Comparison of ENCODE assay signal across 9 cellular contexts in genomic region chr19:47258434-47258833, GRCh38. TPM values are rescaled to one million over a fixed set of nuclear protein-coding genes. Genes with fewer than 3 reads are reported as not detected.
DNase-seq lines count a peak whose midpoint lies in the region; ATAC-seq and TF ChIP-seq lines count a peak whose summit lies in the region.
"Had no signal": no experiment of that assay in that cellular context is flagged by ENCODE, and none has a peak within 500 bp of the region (broad histone marks: within the 10 kb centered on the region; RNA-seq: fewer than 3 reads in every experiment).

No MANE protein-coding gene starts in this region.

- CTCF ChIA-PET in AG04450 (lab: Charles Lee) = interaction anchor here (1.2 kb wide), 1 partner anchor 11 kb away, joined by 5 read pairs; no protein-coding TSS in a partner anchor

- TF ChIP-seq CTCF in AG04450 (IDR thresholded peaks at IDR 0.05; ENCODE audit: low read depth, low read length) (no peak), chondrocyte (IDR thresholded peaks at IDR 0.05) (no peak)

- H3K9me3 ChIP-seq in AG04450 (ENCODE audit: control insufficient read depth, insufficient read depth, low read length) = no peaks in the 10 kb centered on the region
- H3K9me3 ChIP-seq in KOPT-K1 (ENCODE audit: insufficient read depth, low read length, poor library complexity, severe bottlenecking) = no peaks in the 10 kb centered on the region

- peaks cover 38% of the 10 kb centered on the region; the same call in 1 of the 2 replicates for H3K36me3 ChIP-seq in KOPT-K1 (ENCODE audit: insufficient read depth, low read length)

- H3K27me3 ChIP-seq in AG04450 (ENCODE audit: control insufficient read depth, insufficient read depth, low read length) = no peaks in the 10 kb centered on the region

- peak overlapping the region; percentile 94 for H3K4me3 Mint-ChIP-seq in chondrocyte (ENCODE audit: unreplicated experiment)
- peak overlapping the region in 9 of 10 donors; percentile 69 to 97 (median 93) for H3K4me3 Mint-ChIP-seq in naive thymus-derived CD8-positive, alpha-beta T cell

- POLR2A ChIA-PET in AG04450 (lab: Yijun Ruan, JAX) = no interaction called here
- POLR2A ChIA-PET in naive thymus-derived CD8-positive, alpha-beta T cell (lab: Charles Lee) = no interaction called here

- DNase-seq in AG04450 (ENCODE audit: low read depth, low spot score) = no peak
- DNase-seq in chondrocyte (ENCODE audit: low spot score) = no peak
- DNase-seq in naive thymus-derived CD8-positive, alpha-beta T cell = no peak
- no peak for DNase-seq in DMS114 treated with DMSO at 0.1 percent for 48 hours (lab: John Stamatoyannopoulos, UW; ENCODE audit: unreplicated experiment)
- no peak for DNase-seq in NOMO-1 treated with dmso at 0.1 percent for 144 hours (lab: John Stamatoyannopoulos, UW; ENCODE audit: unreplicated experiment)
- no peak for DNase-seq in stimulated activated CD4-positive, alpha-beta T cell treated with anti-CD3 and anti-CD28 coated beads, Interleukin-2, amount 100 ng/mL, for 24 hours
- DNase-seq in Ammon's horn (ENCODE audit: low spot score) = no peak
- DNase-seq: activated CD8-positive, alpha-beta memory T cell treated with anti-CD3 and anti-CD28 coated beads, Interleukin-2, amount 50 U/mL, for 48 hours had no signal

- H3K4me1 Mint-ChIP-seq in chondrocyte (ENCODE audit: low read depth) = peaks cover 51% of the 10 kb centered on the region
- peaks cover 38 to 53% (median 50%) of the 10 kb centered on the region in 4 donors for H3K4me1 Mint-ChIP-seq in naive thymus-derived CD8-positive, alpha-beta T cell

- H3K9me3 Mint-ChIP-seq in chondrocyte (ENCODE audit: low read depth) = no peaks in the 10 kb centered on the region
- no peaks in the 10 kb centered on the region for H3K9me3 Mint-ChIP-seq in naive thymus-derived CD8-positive, alpha-beta T cell

- H3K27me3 Mint-ChIP-seq in chondrocyte (ENCODE audit: low read depth) = no peaks in the 10 kb centered on the region
- H3K27me3 Mint-ChIP-seq in naive thymus-derived CD8-positive, alpha-beta T cell = no peaks in the 10 kb centered on the region

- H3K4me3 ChIP-seq in AG04450 (ENCODE audit: low read depth, low read length) = peak overlapping the region; percentile 69

- peak overlapping the region; percentile 99 for H3K27ac Mint-ChIP-seq in chondrocyte (ENCODE audit: unreplicated experiment)
- H3K27ac Mint-ChIP-seq in naive thymus-derived CD8-positive, alpha-beta T cell = peak overlapping the region in 7 of 10 donors; percentile 45 to 87 (median 66)

- peaks cover 32% of the 10 kb centered on the region for H3K36me3 Mint-ChIP-seq in chondrocyte (ENCODE audit: low read depth)
- peaks cover 0 to 55% (median 27%) of the 10 kb centered on the region in 3 donors for H3K36me3 Mint-ChIP-seq in naive thymus-derived CD8-positive, alpha-beta T cell

- no peak for ATAC-seq in naive thymus-derived CD8-positive, alpha-beta T cell

- H3K27ac ChIP-seq in AG04450 (ENCODE audit: low read depth, low read length) (peak overlapping the region; percentile 93), KOPT-K1 (ENCODE audit: low read depth, low read length, poor library complexity, severe bottlenecking) (peak overlapping the region; percentile 57)

RNA-seq across cellular contexts. Expression of gene CCDC9, which starts 2.1 kb away (rescaled TPM):
- polyA plus RNA-seq in AG04450 (2011; rRNA removed) = 5.0 and 6.6 TPM in 2 replicates
- 4.7 and 9.3 TPM in 2 replicates for polyA minus RNA-seq in AG04450 (2011; rRNA and poly(A)+ RNA removed)
- total RNA-seq in chondrocyte = 41.3 to 62.4 TPM (median 59.4 TPM) in 3 replicates
- total RNA-seq in naive thymus-derived CD8-positive, alpha-beta T cell = 10 to 100 TPM; 53.0 to 53.1 TPM
- polyA plus RNA-seq in naive thymus-derived CD8-positive, alpha-beta T cell = 10 to 100 TPM in 1 of 3 donors, 1 to 10 TPM in 2; 5.0 to 10.8 (median 7.1) TPM

RNA-seq across cellular contexts. Expression of gene INAFM1, which starts 16.3 kb away (rescaled TPM):
- 2.4 and 5.0 TPM in 2 replicates for polyA plus RNA-seq in AG04450 (2011; rRNA removed)
- 1.0 and 1.3 TPM in 2 replicates for polyA minus RNA-seq in AG04450 (2011; rRNA and poly(A)+ RNA removed)
- total RNA-seq in chondrocyte = 25.6 to 31.1 TPM (median 28.8 TPM) in 3 replicates
- total RNA-seq in naive thymus-derived CD8-positive, alpha-beta T cell = 10 to 100 TPM; 17.6 to 19.7 TPM
- polyA plus RNA-seq in naive thymus-derived CD8-positive, alpha-beta T cell = 1 to 10 TPM; 2.4 to 5.3 (median 3.4) TPM

RNA-seq across cellular contexts. Expression of gene BBC3, which starts 27.4 kb away (rescaled TPM):
- polyA plus RNA-seq in AG04450 (2011; rRNA removed) = 3.6 and 4.4 TPM in 2 replicates
- polyA minus RNA-seq in AG04450 (2011; rRNA and poly(A)+ RNA removed) = 3.6 and 4.5 TPM in 2 replicates
- 12.6 to 16.1 TPM (median 15.2 TPM) in 3 replicates for total RNA-seq in chondrocyte
- total RNA-seq in naive thymus-derived CD8-positive, alpha-beta T cell = 10 to 100 TPM; 37.0 to 37.4 TPM
- polyA plus RNA-seq in naive thymus-derived CD8-positive, alpha-beta T cell = 10 to 100 TPM in 1 of 3 donors, 1 to 10 TPM in 2; 7.2 to 13.0 (median 7.3) TPM

RNA-seq across cellular contexts. Expression of gene C5AR1, which starts 51.2 kb away (rescaled TPM):
- 0.50 and 0.53 TPM in 2 replicates for polyA plus RNA-seq in AG04450 (2011; rRNA removed)
- 0.41 and 0.70 TPM in 2 replicates for polyA minus RNA-seq in AG04450 (2011; rRNA and poly(A)+ RNA removed)
- total RNA-seq in chondrocyte = 2.9 to 4.3 TPM (median 3.7 TPM) in 3 replicates
- 1 to 10 TPM; 2.6 TPM for total RNA-seq in naive thymus-derived CD8-positive, alpha-beta T cell
- polyA plus RNA-seq in naive thymus-derived CD8-positive, alpha-beta T cell = under 1 TPM in 1 of 3 donors, not detected in 2; 0.15 TPM
